Comparison of ENCODE assay signal across 19 cellular contexts in the genomic region with DNA sequence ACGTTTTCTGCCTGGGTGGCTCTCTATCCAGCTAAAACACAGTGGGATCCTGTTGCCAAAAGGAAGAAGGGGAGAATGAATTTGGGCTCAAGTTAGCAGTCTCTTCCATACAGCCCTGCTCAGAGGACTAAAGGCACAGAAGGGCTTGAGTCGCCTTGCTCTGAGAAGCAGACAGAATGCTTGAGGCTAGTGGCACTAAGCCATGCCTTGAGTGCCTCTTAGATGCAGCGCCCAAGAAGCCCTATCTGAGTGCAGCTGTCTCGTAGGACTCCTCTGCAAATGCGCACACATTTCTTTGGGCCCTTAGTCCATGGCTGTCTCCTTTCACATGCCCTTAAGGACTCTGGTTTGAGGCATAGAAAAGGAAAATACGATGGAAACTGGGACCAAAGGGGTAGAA.
"Had no signal": no experiment of that assay in that cellular context is flagged by ENCODE, and none has a peak within 500 bp of the region (broad histone marks: within the 10 kb centered on the region; RNA-seq: fewer than 3 reads in every experiment).

No MANE protein-coding gene starts in this region.

- H3K27me3 ChIP-seq: neutrophil, pancreas, right lobe of liver had no signal

- H3K9me3 ChIP-seq: mucosa of descending colon, neutrophil, pancreas, right lobe of liver had no signal

- H3K4me1 ChIP-seq: pancreas, right lobe of liver had no signal

- H3K27ac ChIP-seq: dorsolateral prefrontal cortex, neutrophil, pancreas, right lobe of liver had no signal

- H3K36me3 ChIP-seq: neutrophil, pancreas, right lobe of liver had no signal

- ATAC-seq: left colon; left ventricle myocardium superior; mucosa of descending colon; natural killer cell treated with Interleukin-12 subunit alpha and Interleukin-12 subunit beta and Interleukin-15 and Interleukin-18, amount 100 ng/mL, for 72 hours; pancreas; right lobe of liver had no signal

- H3K4me3 ChIP-seq: dorsolateral prefrontal cortex, mucosa of descending colon, pancreas, right lobe of liver had no signal

- DNase-seq: dorsolateral prefrontal cortex; effector CD4-positive, alpha-beta T cell; immature natural killer cell; islet precursor cell; kidney glomerular epithelial cell; left colon; left ventricle myocardium superior; mesenchymal stem cell; naive B cell; pancreas; right lobe of liver; small intestine; stimulated activated CD4-positive, alpha-beta T cell treated with anti-CD3 and anti-CD28 coated beads, Interleukin-15, amount 100 ng/mL, for 24 hours; stimulated activated CD4-positive, alpha-beta T cell treated with anti-CD3 and anti-CD28 coated beads, Interleukin-2, amount 100 ng/mL, for 48 hours; stimulated activated naive B cell treated with anti-CD40 and anti-IgM and Interleukin-4, amounts not matched to agents 10 μg/mL and 1 μg/mL and 100 μg/mL, for 72 hours; trophoblast cell had no signal
